13 cellular contexts compared by ENCODE assay signal in genomic region chr2:161171595-161171929, GRCh38. TPM values are rescaled to one million over a fixed set of nuclear protein-coding genes. Genes with fewer than 3 reads are reported as not detected.
DNase-seq lines count a peak whose midpoint lies in the region; ATAC-seq and TF ChIP-seq lines count a peak whose summit lies in the region.
"Had no signal": no experiment of that assay in that cellular context is flagged by ENCODE, and none has a peak within 500 bp of the region (broad histone marks: within the 10 kb centered on the region; RNA-seq: fewer than 3 reads in every experiment).

No MANE protein-coding gene starts in this region.

- CTCF ChIA-PET in naive thymus-derived CD4-positive, alpha-beta T cell (lab: Charles Lee): no interaction called here

- H3K27ac ChIP-seq in naive thymus-derived CD4-positive, alpha-beta T cell (ENCODE audit: low read depth, low read length): no peak overlapping the region
- H3K27ac ChIP-seq in tibial nerve: no peak overlapping the region
- H3K27ac ChIP-seq: vagina had no signal

- POLR2A ChIA-PET in naive thymus-derived CD4-positive, alpha-beta T cell (lab: Charles Lee): no interaction called here

- peak overlapping the region; percentile 35 for H3K27ac Mint-ChIP-seq in activated T-helper 2 cell treated with anti-CD3 and anti-CD28 coated beads, Interferon-gamma antibody, Interleukin-2, Interleukin-4, amounts not matched to agents 10 μg/mL and 5 μg/mL and 100 μg/mL, durations not matched to agents 14 hours and 24 hours and 36 hours
- H3K27ac Mint-ChIP-seq in naive thymus-derived CD4-positive, alpha-beta T cell: no peak overlapping the region

- H3K4me1 ChIP-seq in naive thymus-derived CD4-positive, alpha-beta T cell (ENCODE audit: control insufficient read depth in 2 of 2, insufficient read depth in 2 of 2, low read length in 2 of 2): peaks cover 0 to 40% of the 10 kb centered on the region in 2 donors
- H3K4me1 ChIP-seq in tibial nerve: peaks cover 0 to 33% (median 12%) of the 10 kb centered on the region in 4 donors
- H3K4me1 ChIP-seq in mucosa of descending colon (ENCODE audit: low read depth): no peaks in the 10 kb centered on the region

- ATAC-seq in HG03378 (IDR thresholded peaks at IDR 0.05; ENCODE audit: unreplicated experiment) (peak; percentile 26), HG02759 (IDR thresholded peaks at IDR 0.05; ENCODE audit: unreplicated experiment) (no peak), mucosa of descending colon (no peak)
- peak; percentile 42 for ATAC-seq in naive thymus-derived CD4-positive, alpha-beta T cell

- TF ChIP-seq POLR2A in tibial nerve (IDR thresholded peaks at IDR 0.05): no peak

- no peaks in the 10 kb centered on the region for H3K36me3 ChIP-seq in naive thymus-derived CD4-positive, alpha-beta T cell (ENCODE audit: control insufficient read depth in 2 of 3, insufficient read depth in 3 of 3, low read length in 3 of 3)
- H3K36me3 ChIP-seq in tibial nerve: peaks cover 0 to 35% (median 0%) of the 10 kb centered on the region in 3 donors
- no peaks in the 10 kb centered on the region for H3K36me3 ChIP-seq in mucosa of descending colon (ENCODE audit: low read depth)
- H3K36me3 ChIP-seq: vagina had no signal

- peaks cover 34% of the 10 kb centered on the region for H3K9me3 Mint-ChIP-seq in activated T-helper 2 cell treated with anti-CD3 and anti-CD28 coated beads, Interferon-gamma antibody, Interleukin-2, Interleukin-4, amounts not matched to agents 10 μg/mL and 5 μg/mL and 100 μg/mL, durations not matched to agents 14 hours and 24 hours and 36 hours
- H3K9me3 Mint-ChIP-seq in naive thymus-derived CD4-positive, alpha-beta T cell: peaks cover 0 to 7% (median 0%) of the 10 kb centered on the region in 11 donors

- H3K27me3 Mint-ChIP-seq in activated T-helper 2 cell treated with anti-CD3 and anti-CD28 coated beads, Interferon-gamma antibody, Interleukin-2, Interleukin-4, amounts not matched to agents 10 μg/mL and 5 μg/mL and 100 μg/mL, durations not matched to agents 14 hours and 24 hours and 36 hours (ENCODE audit: low read depth): no peaks in the 10 kb centered on the region
- no peaks in the 10 kb centered on the region for H3K27me3 Mint-ChIP-seq in naive thymus-derived CD4-positive, alpha-beta T cell

- DNase-seq in DMS79 (lab: John Stamatoyannopoulos, UW) (peak; percentile 71), DMS 273 (lab: John Stamatoyannopoulos, UW; ENCODE audit: unreplicated experiment) (no peak), tibial nerve (ENCODE audit: low spot score in 2 of 2) (no peak), mucosa of descending colon (no peak)
- DNase-seq in activated T-helper 2 cell treated with anti-CD3 and anti-CD28 coated beads, Interferon-gamma antibody, Interleukin-2, Interleukin-4, amounts not matched to agents 10 μg/mL and 5 μg/mL and 100 μg/mL, durations not matched to agents 14 hours and 24 hours and 36 hours (ENCODE audit: low spot score): no peak
- no peak for DNase-seq in naive thymus-derived CD4-positive, alpha-beta T cell
- DNase-seq: activated CD4-positive, alpha-beta T cell treated with anti-CD3 and anti-CD28 coated beads, Interleukin-2, amount 50 U/mL, for 1 hour; effector CD4-positive, alpha-beta T cell; NCI-H526; SW 1271 had no signal

- no peak overlapping the region for H3K4me3 ChIP-seq in naive thymus-derived CD4-positive, alpha-beta T cell (ENCODE audit: low read length)
- no peak overlapping the region for H3K4me3 ChIP-seq in tibial nerve
- no peak overlapping the region for H3K4me3 ChIP-seq in mucosa of descending colon
- H3K4me3 ChIP-seq: vagina had no signal

- peaks cover 68% of the 10 kb centered on the region for H3K4me1 Mint-ChIP-seq in activated T-helper 2 cell treated with anti-CD3 and anti-CD28 coated beads, Interferon-gamma antibody, Interleukin-2, Interleukin-4, amounts not matched to agents 10 μg/mL and 5 μg/mL and 100 μg/mL, durations not matched to agents 14 hours and 24 hours and 36 hours (ENCODE audit: low read depth)
- peaks cover 42 to 81% (median 76%) of the 10 kb centered on the region in 7 donors for H3K4me1 Mint-ChIP-seq in naive thymus-derived CD4-positive, alpha-beta T cell

- TF ChIP-seq EP300 in tibial nerve (IDR thresholded peaks at IDR 0.05): no peak

- H3K4me3 Mint-ChIP-seq in activated T-helper 2 cell treated with anti-CD3 and anti-CD28 coated beads, Interferon-gamma antibody, Interleukin-2, Interleukin-4, amounts not matched to agents 10 μg/mL and 5 μg/mL and 100 μg/mL, durations not matched to agents 14 hours and 24 hours and 36 hours (ENCODE audit: low read depth): no peak overlapping the region
- no peak overlapping the region for H3K4me3 Mint-ChIP-seq in naive thymus-derived CD4-positive, alpha-beta T cell

- H3K36me3 Mint-ChIP-seq in activated T-helper 2 cell treated with anti-CD3 and anti-CD28 coated beads, Interferon-gamma antibody, Interleukin-2, Interleukin-4, amounts not matched to agents 10 μg/mL and 5 μg/mL and 100 μg/mL, durations not matched to agents 14 hours and 24 hours and 36 hours (ENCODE audit: low read depth): peaks cover 90% of the 10 kb centered on the region
- H3K36me3 Mint-ChIP-seq in naive thymus-derived CD4-positive, alpha-beta T cell: peaks cover 0 to 73% (median 43%) of the 10 kb centered on the region in 5 donors

- intact Hi-C loops in activated T-helper 2 cell treated with anti-CD3 and anti-CD28 coated beads, Interferon-gamma antibody, Interleukin-2, Interleukin-4, amounts not matched to agents 10 μg/mL and 5 μg/mL and 100 μg/mL, durations not matched to agents 14 hours and 24 hours and 36 hours (cut with micrococcal nuclease): loop anchor here (2.0 kb wide), 1 partner anchor 783 kb away; no protein-coding TSS in a partner anchor
- intact Hi-C loops in naive thymus-derived CD4-positive, alpha-beta T cell (cut with micrococcal nuclease): no loop called here
- intact Hi-C loops in mucosa of descending colon (cut with DNase I, micrococcal nuclease): no loop called here

- TF ChIP-seq CTCF in tibial nerve (IDR thresholded peaks at IDR 0.05): no peak
- TF ChIP-seq CTCF in mucosa of descending colon (IDR thresholded peaks at IDR 0.05): no peak

- WGBS in tibial nerve, 2 donors: 59 to 65% methylated on average over 3 of the region's 3 CpGs

- no peaks in the 10 kb centered on the region for H3K27me3 ChIP-seq in naive thymus-derived CD4-positive, alpha-beta T cell (ENCODE audit: control insufficient read depth in 2 of 2, insufficient read depth in 2 of 2, low read length in 2 of 2)
- H3K27me3 ChIP-seq in tibial nerve: no peaks in the 10 kb centered on the region
- H3K27me3 ChIP-seq: vagina had no signal

- H3K9me3 ChIP-seq in naive thymus-derived CD4-positive, alpha-beta T cell (ENCODE audit: control insufficient read depth in 2 of 3, low read length in 3 of 3): no peaks in the 10 kb centered on the region
- no peaks in the 10 kb centered on the region for H3K9me3 ChIP-seq in tibial nerve
- H3K9me3 ChIP-seq in mucosa of descending colon: no peaks in the 10 kb centered on the region
- H3K9me3 ChIP-seq: vagina had no signal

RNA-seq across cellular contexts. Expression of gene TANK, which starts 11.3 kb away (rescaled TPM):
- total RNA-seq in activated T-helper 2 cell treated with anti-CD3 and anti-CD28 coated beads, Interferon-gamma antibody, Interleukin-2, Interleukin-4, amounts not matched to agents 10 μg/mL and 5 μg/mL and 100 μg/mL, durations not matched to agents 14 hours and 24 hours and 36 hours: 66.2 and 70.7 TPM in 2 replicates
- 100 to 1,000 TPM in 2 of 5 experiments, 10 to 100 TPM in 3; 57.4 to 142 (median 62.4) TPM for total RNA-seq in naive thymus-derived CD4-positive, alpha-beta T cell
- 10 to 100 TPM; 45.5 to 50.3 TPM for polyA plus RNA-seq in naive thymus-derived CD4-positive, alpha-beta T cell
- total RNA-seq in tibial nerve: 10 to 100 TPM; 54.4 to 83.5 (median 75.1) TPM
- total RNA-seq in mucosa of descending colon: 10 to 100 TPM; 57.2 to 77.6 (median 57.2) TPM

Comparison
In these comparisons a context has a peak if more than half of its experiments do, and no peak if none do; other contexts are left out.
1. ATAC-seq: peak in HG03378 (single experiment) and naive thymus-derived CD4-positive, alpha-beta T cell (single experiment); none in HG02759 (single experiment) and mucosa of descending colon (single experiment).